ENCODE assay signal across 11 cellular contexts in genomic region chr20:63006611-63007471, GRCh38. TPM values are rescaled to one million over a fixed set of nuclear protein-coding genes. Genes with fewer than 3 reads are reported as not detected.
DNase-seq lines count a peak whose midpoint lies in the region; TF ChIP-seq lines count a peak whose summit lies in the region.
"Had no signal": no experiment of that assay in that cellular context is flagged by ENCODE, and none has a peak within 500 bp of the region (broad histone marks: within the 10 kb centered on the region; RNA-seq: fewer than 3 reads in every experiment).

BHLHE23 (minus strand) TSS chr20:63006964; CDS start chr20:63006774, 190 bp downstream.

- H3K18ac ChIP-seq in trophoblast cell (ENCODE audit: low read length) = no peak within 1 kb of the TSS

- WGBS in ectodermal cell, 2 experiments = 1% methylated on average over 112 of the region's 112 CpGs
- no CpG with 5 or more reads among the region's 112 CpGs for WGBS in trophoblast cell (ENCODE audit: extremely low coverage, insufficient coverage, insufficient read length)

- no peak within 1 kb of the TSS for H3K14ac ChIP-seq in trophoblast cell (ENCODE audit: low read length)

- no peak within 1 kb of the TSS for H3K4ac ChIP-seq in trophoblast cell (ENCODE audit: low read depth, low read length)

- H2AFZ ChIP-seq in Loucy (ENCODE audit: low read length) (peak within 1 kb of the TSS; percentile 71), trophoblast cell (ENCODE audit: insufficient read depth, low read length, poor library complexity) (no peak within 1 kb of the TSS)
- H2AFZ ChIP-seq: parathyroid adenoma had no signal

- no peaks in the 10 kb centered on the region for H3K9me2 ChIP-seq in Loucy (replicated peaks; ENCODE audit: low read depth, low read length)

- no peak within 1 kb of the TSS for H4K91ac ChIP-seq in trophoblast cell (ENCODE audit: low read depth, low read length)

- H2AK5ac ChIP-seq in trophoblast cell (ENCODE audit: low read length) = no peak within 1 kb of the TSS

- no peak for TF ChIP-seq CTCF in Loucy (conservative IDR thresholded peaks at IDR 0.05; ENCODE audit: low read length)

- H3K4me2 ChIP-seq in Loucy (ENCODE audit: low read depth, low read length, poor library complexity, severe bottlenecking) (peak within 1 kb of the TSS; percentile 84), trophoblast cell (ENCODE audit: low read length) (peak within 1 kb of the TSS; percentile 57)

- H3K4me3 ChIP-seq in Loucy (ENCODE audit: low read length, poor library complexity, severe bottlenecking) (peak within 1 kb of the TSS; percentile 78), ectodermal cell (ENCODE audit: insufficient read depth, low read depth, low read length) (peak within 1 kb of the TSS; percentile 21), trophoblast cell (ENCODE audit: low read depth, low read length) (peak within 1 kb of the TSS; percentile 47)

- H2BK120ac ChIP-seq in trophoblast cell (ENCODE audit: insufficient read depth, low read length, poor library complexity) = no peak within 1 kb of the TSS

- no peaks in the 10 kb centered on the region for H3F3A ChIP-seq in Loucy (ENCODE audit: low read depth)

- no peaks in the 10 kb centered on the region for H3K36me3 ChIP-seq in Loucy (ENCODE audit: insufficient read depth, low read length)
- H3K36me3 ChIP-seq in ectodermal cell (ENCODE audit: control insufficient read depth, insufficient read depth, low read length) = no peaks in the 10 kb centered on the region
- H3K36me3 ChIP-seq in trophoblast cell (ENCODE audit: control insufficient read depth in 1 of 2, insufficient read depth in 2 of 2, low read length in 2 of 2) = no peaks in the 10 kb centered on the region

- H4K8ac ChIP-seq in trophoblast cell (ENCODE audit: low read depth, low read length) = no peak within 1 kb of the TSS

- peaks cover 35% of the 10 kb centered on the region for H4K20me1 ChIP-seq in Loucy (ENCODE audit: insufficient read depth, low read length, poor library complexity, severe bottlenecking)

- H3K9ac ChIP-seq in Loucy (ENCODE audit: low read depth, low read length, poor library complexity, severe bottlenecking) = peak within 1 kb of the TSS; percentile 82
- no peak within 1 kb of the TSS for H3K9ac ChIP-seq in trophoblast cell (ENCODE audit: low read length)
- H3K9ac ChIP-seq: parathyroid adenoma had no signal

- H3K27ac ChIP-seq in ectodermal cell (ENCODE audit: insufficient read depth, low read depth, low read length, poor library complexity, severe bottlenecking) (no peak within 1 kb of the TSS), trophoblast cell (ENCODE audit: low read depth, low read length) (no peak within 1 kb of the TSS)
- H3K27ac ChIP-seq: parathyroid adenoma had no signal

- no peak within 1 kb of the TSS for H2BK5ac ChIP-seq in trophoblast cell (ENCODE audit: low read depth, low read length, poor library complexity)

- H3K9me3 ChIP-seq in Loucy (ENCODE audit: insufficient read depth, low read depth, low read length) (no peaks in the 10 kb centered on the region), ectodermal cell (ENCODE audit: control insufficient read depth, low read length) (no peaks in the 10 kb centered on the region), trophoblast cell (ENCODE audit: insufficient read depth, low read depth, low read length) (peaks cover 7% of the 10 kb centered on the region)

- DNase-seq in NCI-H524 (lab: John Stamatoyannopoulos, UW) (peak; percentile 18 to 69), NCI-H524 treated with DMSO at 0.1 percent for 48 hours (lab: John Stamatoyannopoulos, UW) (no peak), trophoblast cell (no peak), A172 (ENCODE audit: low spot score) (no peak), SW 1271 (lab: John Stamatoyannopoulos, UW) (no peak), mucosa of gallbladder (ENCODE audit: low spot score) (no peak)

- H4K12ac ChIP-seq in trophoblast cell (ENCODE audit: low read depth, low read length) = peak within 1 kb of the TSS; percentile 21

- H2BK12ac ChIP-seq in trophoblast cell (ENCODE audit: low read length) = no peak within 1 kb of the TSS

- H3K4me1 ChIP-seq in Loucy (ENCODE audit: insufficient read depth, low read length, poor library complexity, severe bottlenecking) (peaks cover 43% of the 10 kb centered on the region), ectodermal cell (ENCODE audit: control insufficient read depth, insufficient read depth, low read length) (peaks cover 28% of the 10 kb centered on the region), trophoblast cell (ENCODE audit: control insufficient read depth in 1 of 2, insufficient read depth in 2 of 2, low read length in 2 of 2) (peaks cover 2 to 4% of the 10 kb centered on the region in 2 experiments)
- H3K4me1 ChIP-seq: parathyroid adenoma had no signal

- peaks cover 40% of the 10 kb centered on the region for H3K27me3 ChIP-seq in Loucy (ENCODE audit: insufficient read depth, low read length, poor library complexity, severe bottlenecking)
- peaks cover 100% of the 10 kb centered on the region for H3K27me3 ChIP-seq in ectodermal cell (ENCODE audit: control insufficient read depth, insufficient read depth, low read length, poor library complexity, severe bottlenecking)
- peaks cover 57% of the 10 kb centered on the region for H3K27me3 ChIP-seq in trophoblast cell (ENCODE audit: insufficient read depth, low read length)

- H3K79me1 ChIP-seq in trophoblast cell (ENCODE audit: low read length) = no peaks in the 10 kb centered on the region

- no peak within 1 kb of the TSS for H3K23ac ChIP-seq in trophoblast cell (ENCODE audit: low read length)

- peaks cover 72% of the 10 kb centered on the region for H3K79me2 ChIP-seq in Loucy (ENCODE audit: insufficient read depth, low read length)
- no peaks in the 10 kb centered on the region for H3K79me2 ChIP-seq in trophoblast cell (ENCODE audit: control insufficient read depth, insufficient read depth, low read length, poor library complexity)
- H3K79me2 ChIP-seq: parathyroid adenoma had no signal

RNA-seq across cellular contexts. Expression of gene BHLHE23, which starts in this region (rescaled TPM):
- not detected for polyA plus RNA-seq in ectodermal cell (2013, experiment 1 of 4)
- polyA plus RNA-seq in ectodermal cell (2013, experiment 2 of 4) = not detected
- not detected for polyA plus RNA-seq in ectodermal cell (2013, experiment 3 of 4)
- not detected for polyA plus RNA-seq in ectodermal cell (2013, experiment 4 of 4)
- polyA plus RNA-seq in trophoblast cell (2013) = 0.07 and 0.12 TPM in 2 replicates
- not detected in 2 replicates for total RNA-seq in A172 (2014; rRNA removed; shearing (Covaris generic))
- not detected for total RNA-seq in mucosa of gallbladder
- total RNA-seq: bronchial epithelial cell, glomerular endothelial cell had no signal

Comparison
In these comparisons a context has a peak if more than half of its experiments do, and no peak if none do; other contexts are left out.
1. DNase-seq: peak in NCI-H524 (2 of 2); none in NCI-H524 treated with DMSO at 0.1 percent for 48 hours (single experiment), trophoblast cell (0 of 2), A172 (single experiment), SW 1271 (0 of 2) and mucosa of gallbladder (single experiment).
2. H3K4me3 ChIP-seq: peak in every context shown above with its lines; median percentile 78 in Loucy; 47 in trophoblast cell; 21 in ectodermal cell.